ENCODE assay signal across 26 cellular contexts in genomic region chr16:26532456-26532855, GRCh38.
"Had no signal": no experiment of that assay in that cellular context is flagged by ENCODE, and none has a peak within 500 bp of the region (broad histone marks: within the 10 kb centered on the region; RNA-seq: fewer than 3 reads in every experiment).

No MANE protein-coding gene starts in this region.

- H3K27ac Mint-ChIP-seq: activated B cell treated with CpG ODN at 0.5 μM for 24 hours; activated CD4-positive, alpha-beta memory T cell treated with anti-CD3 and anti-CD28 coated beads, Interleukin-2, amount 10 ng/mL, durations not matched to agents 7 days and 5 days; activated naive CD4-positive, alpha-beta T cell treated with anti-CD3 and anti-CD28 coated beads, Interleukin-2, amount 10 ng/mL, durations not matched to agents 7 days and 5 days; activated naive CD4-positive, alpha-beta T cell treated with anti-CD3 and anti-CD28 coated beads, Interleukin-2, amount 50 U/mL, for 72 hours; activated naive CD8-positive, alpha-beta T cell treated with anti-CD3 and anti-CD28 coated beads, Interleukin-2, amount 10 ng/mL, durations not matched to agents 7 days and 5 days; activated T-cell treated with anti-CD3 and anti-CD28 coated beads, Interleukin-2, amount 50 U/mL, for 24 hours; activated T-cell treated with anti-CD3 and anti-CD28 coated beads, Interleukin-2, amount 50 U/mL, for 72 hours; brain; T-helper 17 cell; T-helper 2 cell treated with Interferon-gamma antibody and Interleukin-4, amounts not matched to agents 5 μg/mL and 100 μg/mL, for 36 hours had no signal

- DNase-seq: activated B cell treated with CpG ODN at 0.5 μM for 24 hours; activated CD4-positive, alpha-beta memory T cell treated with anti-CD3 and anti-CD28 coated beads, Interleukin-2, amount 10 ng/mL, durations not matched to agents 7 days and 5 days; activated CD4-positive, alpha-beta T cell treated with anti-CD3 and anti-CD28 coated beads for 48 hours; activated CD8-positive, alpha-beta memory T cell treated with anti-CD3 and anti-CD28 coated beads, Interleukin-2, amount 50 U/mL, for 48 hours; activated gamma-delta T cell; activated naive CD4-positive, alpha-beta T cell; activated naive CD4-positive, alpha-beta T cell treated with anti-CD3 and anti-CD28 coated beads, Interleukin-2, amount 10 ng/mL, durations not matched to agents 7 days and 5 days; activated naive CD8-positive, alpha-beta T cell treated with anti-CD3 and anti-CD28 coated beads, Interleukin-2, amount 10 ng/mL, durations not matched to agents 7 days and 5 days; activated T-cell treated with anti-CD3 and anti-CD28 coated beads for 4 hours; activated T-cell treated with anti-CD3 and anti-CD28 coated beads, Interleukin-2, amount 50 U/mL, for 24 hours; activated T-cell treated with anti-CD3 and anti-CD28 coated beads, Interleukin-2, amount 50 U/mL, for 72 hours; central memory CD4-positive, alpha-beta T cell; cerebellar nuclear complex; colonic mucosa; effector memory CD4-positive, alpha-beta T cell; erythroblast; foreskin keratinocyte; gastrocnemius medialis; T-helper 1 cell; T-helper 17 cell; T1000; WERI-Rb-1 had no signal

- H3K36me3 Mint-ChIP-seq: activated naive CD4-positive, alpha-beta T cell treated with anti-CD3 and anti-CD28 coated beads, Interleukin-2, amount 10 ng/mL, durations not matched to agents 7 days and 5 days; activated naive CD4-positive, alpha-beta T cell treated with anti-CD3 and anti-CD28 coated beads, Interleukin-2, amount 50 U/mL, for 72 hours; activated naive CD8-positive, alpha-beta T cell treated with anti-CD3 and anti-CD28 coated beads, Interleukin-2, amount 10 ng/mL, durations not matched to agents 7 days and 5 days; brain had no signal

- H3K4me1 Mint-ChIP-seq: activated B cell treated with CpG ODN at 0.5 μM for 24 hours; activated CD4-positive, alpha-beta memory T cell treated with anti-CD3 and anti-CD28 coated beads, Interleukin-2, amount 10 ng/mL, durations not matched to agents 7 days and 5 days; activated naive CD4-positive, alpha-beta T cell treated with anti-CD3 and anti-CD28 coated beads, Interleukin-2, amount 10 ng/mL, durations not matched to agents 7 days and 5 days; activated naive CD8-positive, alpha-beta T cell treated with anti-CD3 and anti-CD28 coated beads, Interleukin-2, amount 10 ng/mL, durations not matched to agents 7 days and 5 days; brain; T-helper 17 cell had no signal

- ATAC-seq: activated CD4-positive, CD25-positive, alpha-beta regulatory T cell treated with anti-CD3 and anti-CD28 coated beads, Interleukin-2, amount 50 U/mL, for 24 hours; activated naive CD4-positive, alpha-beta T cell treated with anti-CD3 and anti-CD28 coated beads, Interleukin-2, amount 50 U/mL, for 72 hours; activated T-cell treated with anti-CD3 and anti-CD28 coated beads, Interleukin-2, amount 50 U/mL, for 72 hours; foreskin keratinocyte; gastrocnemius medialis; T-helper 17 cell had no signal

- H3K4me3 Mint-ChIP-seq: activated B cell treated with CpG ODN at 0.5 μM for 24 hours; activated CD4-positive, alpha-beta memory T cell treated with anti-CD3 and anti-CD28 coated beads, Interleukin-2, amount 10 ng/mL, durations not matched to agents 7 days and 5 days; activated naive CD4-positive, alpha-beta T cell treated with anti-CD3 and anti-CD28 coated beads, Interleukin-2, amount 10 ng/mL, durations not matched to agents 7 days and 5 days; activated naive CD8-positive, alpha-beta T cell treated with anti-CD3 and anti-CD28 coated beads, Interleukin-2, amount 10 ng/mL, durations not matched to agents 7 days and 5 days; activated T-cell treated with anti-CD3 and anti-CD28 coated beads, Interleukin-2, amount 50 U/mL, for 24 hours; activated T-cell treated with anti-CD3 and anti-CD28 coated beads, Interleukin-2, amount 50 U/mL, for 72 hours; brain; T-helper 17 cell; T-helper 2 cell treated with Interferon-gamma antibody and Interleukin-4, amounts not matched to agents 5 μg/mL and 100 μg/mL, for 36 hours had no signal

- H3K9me3 Mint-ChIP-seq: activated CD4-positive, alpha-beta memory T cell treated with anti-CD3 and anti-CD28 coated beads, Interleukin-2, amount 10 ng/mL, durations not matched to agents 7 days and 5 days; activated naive CD4-positive, alpha-beta T cell treated with anti-CD3 and anti-CD28 coated beads, Interleukin-2, amount 10 ng/mL, durations not matched to agents 7 days and 5 days; activated naive CD4-positive, alpha-beta T cell treated with anti-CD3 and anti-CD28 coated beads, Interleukin-2, amount 50 U/mL, for 72 hours; activated naive CD8-positive, alpha-beta T cell treated with anti-CD3 and anti-CD28 coated beads, Interleukin-2, amount 10 ng/mL, durations not matched to agents 7 days and 5 days; activated T-cell treated with anti-CD3 and anti-CD28 coated beads, Interleukin-2, amount 50 U/mL, for 24 hours; activated T-cell treated with anti-CD3 and anti-CD28 coated beads, Interleukin-2, amount 50 U/mL, for 72 hours; T-helper 2 cell treated with Interferon-gamma antibody and Interleukin-4, amounts not matched to agents 5 μg/mL and 100 μg/mL, for 36 hours had no signal
